Comparison of ENCODE assay signal across 16 cellular contexts in genomic region chr9:94672811-94673487, GRCh38. TPM values are rescaled to one million over a fixed set of nuclear protein-coding genes. Genes with fewer than 3 reads are reported as not detected.
A peak's percentile ranks its signal among the peaks of the same experiment; 100 is the strongest.
DNase-seq lines count a peak whose midpoint lies in the region; TF ChIP-seq lines count a peak whose summit lies in the region.
"Had no signal": no experiment of that assay in that cellular context is flagged by ENCODE, and none has a peak within 500 bp of the region (broad histone marks: within the 10 kb centered on the region; RNA-seq: fewer than 3 reads in every experiment).

No MANE protein-coding gene starts in this region.

- POLR2A ChIA-PET in CD4-positive, alpha-beta memory T cell (lab: Charles Lee; ENCODE audit: partially characterized antibody) = no interaction called here

- 7% methylated on average over 2 of the region's 2 CpGs for WGBS in mammary epithelial cell (ENCODE audit: low coverage, missing lambda C conversion rate)

- H3K36me3 Mint-ChIP-seq in CD4-positive, alpha-beta memory T cell = peaks cover 0 to 2% of the 10 kb centered on the region in 2 donors
- H3K36me3 Mint-ChIP-seq: activated naive CD8-positive, alpha-beta T cell had no signal

- H3K27me3 Mint-ChIP-seq in CD4-positive, alpha-beta memory T cell = no peaks in the 10 kb centered on the region
- H3K27me3 Mint-ChIP-seq: activated naive CD8-positive, alpha-beta T cell had no signal

- H3K4me2 ChIP-seq in mammary epithelial cell (ENCODE audit: insufficient read depth, low read depth, low read length) (peak overlapping the region; percentile 75), MM.1S (ENCODE audit: low read depth, low read length) (no peak overlapping the region)
- H3K4me2 ChIP-seq: BLaER1 had no signal

- H3K9ac ChIP-seq in mammary epithelial cell (ENCODE audit: insufficient read depth, low read length) (no peak overlapping the region), MM.1S (ENCODE audit: low read length) (no peak overlapping the region)
- H3K9ac ChIP-seq: BLaER1 had no signal

- H3K36me3 ChIP-seq in mammary epithelial cell (ENCODE audit: insufficient read depth, low read length) = no peaks in the 10 kb centered on the region
- no peaks in the 10 kb centered on the region for H3K36me3 ChIP-seq in MM.1S (replicated peaks; ENCODE audit: insufficient read depth, low read length)
- no peaks in the 10 kb centered on the region for H3K36me3 ChIP-seq in CD4-positive, alpha-beta memory T cell (ENCODE audit: insufficient read depth, low read length)
- H3K36me3 ChIP-seq: BLaER1, heart right ventricle had no signal

- H2AFZ ChIP-seq in mammary epithelial cell (ENCODE audit: low read depth, low read length) (peak overlapping the region; percentile 84), MM.1S (ENCODE audit: low read length) (no peak overlapping the region)

- H3K27ac Mint-ChIP-seq in CD4-positive, alpha-beta memory T cell = no peak overlapping the region
- H3K27ac Mint-ChIP-seq: activated naive CD8-positive, alpha-beta T cell had no signal

- in situ Hi-C loops in mammary epithelial cell (cut with MboI; ENCODE audit: low sequenced_read_pairs in 2 of 2) = no loop called here

- CTCF ChIA-PET in mammary epithelial cell (lab: Charles Lee; ENCODE audit: low non-redundant PET) = interaction anchor here (0.9 kb wide), 1 partner anchor 8 kb away, joined by 4 read pairs; no protein-coding TSS in a partner anchor
- CTCF ChIA-PET in CD4-positive, alpha-beta memory T cell (lab: Charles Lee; ENCODE audit: partially characterized antibody) = interaction anchor here (8.7 kb wide), 1 partner anchor 456 kb away, joined by 127 read pairs; no protein-coding TSS in a partner anchor

- H3K4me1 ChIP-seq in mammary epithelial cell (ENCODE audit: insufficient read depth, low read length) (peaks cover 29% of the 10 kb centered on the region), MM.1S (ENCODE audit: low read length) (no peaks in the 10 kb centered on the region)
- no peaks in the 10 kb centered on the region for H3K4me1 ChIP-seq in CD4-positive, alpha-beta memory T cell (ENCODE audit: insufficient read depth, low read length)

- peak overlapping the region; percentile 75 for H3K27ac ChIP-seq in mammary epithelial cell (ENCODE audit: insufficient read depth, low read depth, low read length)
- no peak overlapping the region for H3K27ac ChIP-seq in MM.1S (ENCODE audit: low read length)
- no peak overlapping the region for H3K27ac ChIP-seq in CD4-positive, alpha-beta memory T cell (ENCODE audit: low read depth, low read length)
- H3K27ac ChIP-seq: BLaER1, dorsolateral prefrontal cortex, heart right ventricle had no signal

- DNase-seq in AG20443 (ENCODE audit: low spot score) (peak; percentile 37), NCI-H226 (peak; percentile 80), mammary epithelial cell (peak; percentile 68), kidney tubule cell (ENCODE audit: low spot score) (peak; percentile 84), DMS53 treated with DMSO at 0.1 percent for 48 hours (lab: John Stamatoyannopoulos, UW; ENCODE audit: unreplicated experiment) (no peak), MM.1S (no peak), NCI-H82 (lab: John Stamatoyannopoulos, UW) (no peak)
- DNase-seq in CD4-positive, alpha-beta memory T cell = no peak
- DNase-seq: dorsolateral prefrontal cortex; heart right ventricle; RPMI8226; stimulated activated CD4-positive, alpha-beta T cell treated with anti-CD3 and anti-CD28 coated beads, Interleukin-2, amount 100 ng/mL, for 24 hours; stimulated activated naive CD4-positive, alpha-beta T cell had no signal

- dilution Hi-C loops in mammary epithelial cell (cut with HindIII; ENCODE audit: low sequenced_read_pairs) = loop anchor here (25.0 kb wide), 1 partner anchor 414 kb away; no protein-coding TSS in a partner anchor

- no peaks in the 10 kb centered on the region for H3F3A ChIP-seq in MM.1S (ENCODE audit: insufficient read depth, low read length)

- no TSS peak for BruUV-seq in mammary epithelial cell (replicated peaks; lab: Mats Ljungman, UMichigan)

- no peak overlapping the region for H3K4me3 ChIP-seq in mammary epithelial cell (replicated peaks in 1 of 3; ENCODE audit: insufficient read depth in 1 of 3, low read depth in 2 of 3, low read length in 3 of 3)
- no peak overlapping the region for H3K4me3 ChIP-seq in MM.1S (ENCODE audit: low read length)
- no peak overlapping the region for H3K4me3 ChIP-seq in CD4-positive, alpha-beta memory T cell (ENCODE audit: low read length in 2 of 2)
- H3K4me3 ChIP-seq: BLaER1, dorsolateral prefrontal cortex, heart right ventricle had no signal

- H3K9me3 ChIP-seq in mammary epithelial cell (replicated peaks; ENCODE audit: insufficient read depth, low read length) = no peaks in the 10 kb centered on the region
- H3K9me3 ChIP-seq in MM.1S (replicated peaks; ENCODE audit: insufficient read depth, low read length) = no peaks in the 10 kb centered on the region
- no peaks in the 10 kb centered on the region for H3K9me3 ChIP-seq in CD4-positive, alpha-beta memory T cell (ENCODE audit: control insufficient read depth in 1 of 2, low read length in 2 of 2)
- H3K9me3 ChIP-seq: heart right ventricle had no signal

- no peaks in the 10 kb centered on the region for H3K27me3 ChIP-seq in mammary epithelial cell (ENCODE audit: insufficient read depth, low read length)
- H3K27me3 ChIP-seq in MM.1S (replicated peaks; ENCODE audit: insufficient read depth, low read length) = no peaks in the 10 kb centered on the region
- H3K27me3 ChIP-seq in CD4-positive, alpha-beta memory T cell (ENCODE audit: insufficient read depth, low read length) = no peaks in the 10 kb centered on the region
- H3K27me3 ChIP-seq: BLaER1, dorsolateral prefrontal cortex, heart right ventricle had no signal

- H3K4me3 Mint-ChIP-seq in CD4-positive, alpha-beta memory T cell = no peak overlapping the region
- H3K4me3 Mint-ChIP-seq: activated naive CD8-positive, alpha-beta T cell had no signal

- no peaks in the 10 kb centered on the region for H3K9me2 ChIP-seq in MM.1S (replicated peaks; ENCODE audit: insufficient read depth, low read length)

- peaks cover 4 to 9% (median 6%) of the 10 kb centered on the region in 4 donors for H3K4me1 Mint-ChIP-seq in CD4-positive, alpha-beta memory T cell

- no peaks in the 10 kb centered on the region for H3K9me3 Mint-ChIP-seq in CD4-positive, alpha-beta memory T cell

- intact Hi-C loops in mammary epithelial cell (cut with micrococcal nuclease) = no loop called here
- intact Hi-C loops in CD4-positive, alpha-beta memory T cell (cut with micrococcal nuclease) = no loop called here

- no peaks in the 10 kb centered on the region for H4K20me1 ChIP-seq in mammary epithelial cell (ENCODE audit: insufficient read depth, low read length)
- no peaks in the 10 kb centered on the region for H4K20me1 ChIP-seq in MM.1S (ENCODE audit: insufficient read depth, low read length)
- H4K20me1 ChIP-seq: BLaER1 had no signal

- H3K79me2 ChIP-seq in mammary epithelial cell (ENCODE audit: insufficient read depth, low read length) = no peaks in the 10 kb centered on the region
- no peaks in the 10 kb centered on the region for H3K79me2 ChIP-seq in MM.1S (ENCODE audit: low read length)

- TF ChIP-seq CTCF in mammary epithelial cell (conservative IDR thresholded peaks at IDR 0.05 in 1 of 2, IDR thresholded peaks at IDR 0.05 in 1 of 2; ENCODE audit: extremely low read depth in 1 of 2, insufficient read depth in 1 of 2, low read depth in 1 of 2, low read length in 2 of 2) = no peak
- TF ChIP-seq CTCF in MM.1S (IDR thresholded peaks at IDR 0.05; ENCODE audit: low read length) = no peak

RNA-seq across cellular contexts. Expression of gene FBP1, which starts 33.6 kb away (rescaled TPM):
- under 1 TPM in 1 of 2 donors, not detected in 1; 0.17 TPM for total RNA-seq in mammary epithelial cell
- polyA plus RNA-seq in mammary epithelial cell = 0.15 TPM
- not detected for polyA minus RNA-seq in mammary epithelial cell
- total RNA-seq in CD4-positive, alpha-beta memory T cell = 1 to 10 TPM; 6.3 to 9.2 TPM
- 1 to 10 TPM; 3.5 to 8.2 TPM for polyA plus RNA-seq in CD4-positive, alpha-beta memory T cell
- total RNA-seq: lung microvascular endothelial cell had no signal

RNA-seq across cellular contexts. Expression of gene AOPEP, which starts 53.5 kb away (rescaled TPM):
- 10 to 100 TPM; 25.6 to 80.7 TPM for total RNA-seq in mammary epithelial cell
- polyA plus RNA-seq in mammary epithelial cell = 20.9 TPM
- 13.7 TPM for polyA minus RNA-seq in mammary epithelial cell
- 10 to 100 TPM; 11.6 to 11.7 TPM for total RNA-seq in CD4-positive, alpha-beta memory T cell
- polyA plus RNA-seq in CD4-positive, alpha-beta memory T cell = 1 to 10 TPM; 3.1 to 3.6 TPM

Comparison
In these comparisons a context has a peak if more than half of its experiments do, and no peak if none do; other contexts are left out.
1. DNase-seq: peak in AG20443 (single experiment), NCI-H226 (single experiment), mammary epithelial cell (single experiment) and kidney tubule cell (single experiment); none in DMS53 treated with DMSO at 0.1 percent for 48 hours (single experiment), MM.1S (single experiment), NCI-H82 (single experiment) and CD4-positive, alpha-beta memory T cell (0 of 5).
2. RNA of gene FBP1, which starts 33.6 kb away (total RNA-seq): 6.3 to 9.2 TPM in CD4-positive, alpha-beta memory T cell; 0.17 TPM in mammary epithelial cell; every median in the first group is over 4 times any median in the second.